In the genomic region with DNA sequence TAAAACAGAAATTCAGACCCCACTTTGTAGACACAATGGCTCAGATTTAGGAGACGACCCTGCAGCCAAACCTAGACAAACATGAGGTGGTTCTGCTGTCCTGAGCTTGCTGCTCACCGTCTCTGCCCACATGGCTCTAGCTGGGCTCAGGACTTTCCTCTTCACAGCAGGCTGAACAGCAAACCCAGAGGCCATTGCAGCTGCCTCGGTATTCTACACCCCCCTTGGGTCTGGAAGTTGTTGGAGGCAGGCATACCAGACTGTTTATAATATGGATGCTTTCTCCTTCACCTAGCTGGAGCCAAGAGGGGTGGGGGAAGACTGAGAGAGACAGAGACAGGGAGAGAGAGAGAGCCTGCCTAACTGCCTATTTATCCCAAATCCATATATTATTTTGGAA, we compare ENCODE assay signal across 30 cellular contexts.
"Had no signal": no experiment of that assay in that cellular context is flagged by ENCODE, and none has a peak within 500 bp of the region (broad histone marks: within the 10 kb centered on the region; RNA-seq: fewer than 3 reads in every experiment).

No MANE protein-coding gene starts in this region.

- H3K4me3 ChIP-seq: gastrocnemius medialis, heart right ventricle had no signal

- ATAC-seq: activated CD4-positive, CD25-positive, alpha-beta regulatory T cell treated with anti-CD3 and anti-CD28 coated beads, Interleukin-2, amount 50 U/mL, for 24 hours; activated CD8-positive, alpha-beta memory T cell treated with anti-CD3 and anti-CD28 coated beads, Interleukin-2, amount 10 ng/mL, durations not matched to agents 7 days and 5 days; activated CD8-positive, alpha-beta T cell treated with anti-CD3 and anti-CD28 coated beads, Interleukin-2, amount 10 ng/mL, durations not matched to agents 7 days and 5 days; activated naive CD4-positive, alpha-beta T cell treated with anti-CD3 and anti-CD28 coated beads, Interleukin-2, amount 50 U/mL, for 72 hours; esophagus mucosa; foreskin keratinocyte; gastrocnemius medialis; heart right ventricle; T-helper 17 cell had no signal

- DNase-seq: activated B cell treated with CpG ODN at 0.5 μM for 24 hours; activated CD4-positive, alpha-beta T cell treated with anti-CD3 and anti-CD28 coated beads for 48 hours; activated CD4-positive, alpha-beta T cell treated with anti-CD3 and anti-CD28 coated beads, Interleukin-2, amount 50 U/mL, for 1 hour; activated CD4-positive, alpha-beta T cell treated with anti-CD3 and anti-CD28 coated beads, Interleukin-2, amount 50 U/mL, for 48 hours; activated CD8-positive, alpha-beta memory T cell treated with anti-CD3 and anti-CD28 coated beads, Interleukin-2, amount 10 ng/mL, durations not matched to agents 7 days and 5 days; activated CD8-positive, alpha-beta memory T cell treated with anti-CD3 and anti-CD28 coated beads, Interleukin-2, amount 50 U/mL, for 4 hours; activated CD8-positive, alpha-beta T cell treated with anti-CD3 and anti-CD28 coated beads, Interleukin-2, amount 10 ng/mL, durations not matched to agents 7 days and 5 days; activated gamma-delta T cell; activated naive CD4-positive, alpha-beta T cell; activated naive CD4-positive, alpha-beta T cell treated with anti-CD3 and anti-CD28 coated beads, Interleukin-2, amount 10 ng/mL, durations not matched to agents 7 days and 5 days; activated naive CD8-positive, alpha-beta T cell treated with anti-CD3 and anti-CD28 coated beads, Interleukin-2, amount 10 ng/mL, durations not matched to agents 7 days and 5 days; activated T-cell treated with anti-CD3 and anti-CD28 coated beads, Interleukin-2, amount 50 U/mL, for 1 hour; activated T-cell treated with anti-CD3 and anti-CD28 coated beads, Interleukin-2, amount 50 U/mL, for 48 hours; brain microvascular endothelial cell; cortex of kidney; dermis blood vessel endothelial cell; effector CD8-positive, alpha-beta T cell; foreskin keratinocyte; gastrocnemius medialis; heart right ventricle; T-helper 1 cell; T-helper 17 cell; T1000; WERI-Rb-1 had no signal

- H3K4me1 Mint-ChIP-seq: activated B cell treated with CpG ODN at 0.5 μM for 24 hours; activated CD8-positive, alpha-beta memory T cell treated with anti-CD3 and anti-CD28 coated beads, Interleukin-2, amount 10 ng/mL, durations not matched to agents 7 days and 5 days; activated naive CD4-positive, alpha-beta T cell treated with anti-CD3 and anti-CD28 coated beads, Interleukin-2, amount 10 ng/mL, durations not matched to agents 7 days and 5 days; activated naive CD8-positive, alpha-beta T cell treated with anti-CD3 and anti-CD28 coated beads, Interleukin-2, amount 10 ng/mL, durations not matched to agents 7 days and 5 days; central memory CD8-positive, alpha-beta T cell; T-helper 17 cell had no signal

- H3K4me3 Mint-ChIP-seq: activated B cell treated with CpG ODN at 0.5 μM for 24 hours; activated CD8-positive, alpha-beta memory T cell treated with anti-CD3 and anti-CD28 coated beads, Interleukin-2, amount 10 ng/mL, durations not matched to agents 7 days and 5 days; activated CD8-positive, alpha-beta T cell treated with anti-CD3 and anti-CD28 coated beads, Interleukin-2, amount 10 ng/mL, durations not matched to agents 7 days and 5 days; activated naive CD4-positive, alpha-beta T cell treated with anti-CD3 and anti-CD28 coated beads, Interleukin-2, amount 10 ng/mL, durations not matched to agents 7 days and 5 days; activated naive CD8-positive, alpha-beta T cell treated with anti-CD3 and anti-CD28 coated beads, Interleukin-2, amount 10 ng/mL, durations not matched to agents 7 days and 5 days; activated T-helper 1 cell treated with anti-CD3 and anti-CD28 coated beads, Interleukin-12 subunit alpha, Interleukin-12 subunit beta, Interleukin-2, Interleukin-4 antibody, amounts not matched to agents 30 ng/mL and 10 ng/mL and 1 ng/mL, durations not matched to agents 14 hours and 24 hours and 36 hours; central memory CD8-positive, alpha-beta T cell; T-helper 17 cell; T-helper 2 cell treated with Interferon-gamma antibody and Interleukin-4, amounts not matched to agents 5 μg/mL and 100 μg/mL, for 36 hours had no signal

- H3K27me3 Mint-ChIP-seq: activated B cell treated with CpG ODN at 0.5 μM for 24 hours; activated CD8-positive, alpha-beta memory T cell treated with anti-CD3 and anti-CD28 coated beads, Interleukin-2, amount 10 ng/mL, durations not matched to agents 7 days and 5 days; activated naive CD4-positive, alpha-beta T cell treated with anti-CD3 and anti-CD28 coated beads, Interleukin-2, amount 10 ng/mL, durations not matched to agents 7 days and 5 days; activated naive CD8-positive, alpha-beta T cell treated with anti-CD3 and anti-CD28 coated beads, Interleukin-2, amount 10 ng/mL, durations not matched to agents 7 days and 5 days; central memory CD8-positive, alpha-beta T cell; T-helper 17 cell had no signal

- H3K27ac ChIP-seq: brain microvascular endothelial cell, foreskin keratinocyte, gastrocnemius medialis, heart right ventricle, WERI-Rb-1 had no signal

- H3K27me3 ChIP-seq: brain microvascular endothelial cell, foreskin keratinocyte, gastrocnemius medialis, heart right ventricle had no signal

- H3K27ac Mint-ChIP-seq: activated B cell treated with CpG ODN at 0.5 μM for 24 hours; activated CD8-positive, alpha-beta memory T cell treated with anti-CD3 and anti-CD28 coated beads, Interleukin-2, amount 10 ng/mL, durations not matched to agents 7 days and 5 days; activated CD8-positive, alpha-beta T cell treated with anti-CD3 and anti-CD28 coated beads, Interleukin-2, amount 10 ng/mL, durations not matched to agents 7 days and 5 days; activated naive CD4-positive, alpha-beta T cell treated with anti-CD3 and anti-CD28 coated beads, Interleukin-2, amount 10 ng/mL, durations not matched to agents 7 days and 5 days; activated naive CD4-positive, alpha-beta T cell treated with anti-CD3 and anti-CD28 coated beads, Interleukin-2, amount 50 U/mL, for 72 hours; activated naive CD8-positive, alpha-beta T cell treated with anti-CD3 and anti-CD28 coated beads, Interleukin-2, amount 10 ng/mL, durations not matched to agents 7 days and 5 days; activated T-helper 1 cell treated with anti-CD3 and anti-CD28 coated beads, Interleukin-12 subunit alpha, Interleukin-12 subunit beta, Interleukin-2, Interleukin-4 antibody, amounts not matched to agents 30 ng/mL and 10 ng/mL and 1 ng/mL, durations not matched to agents 14 hours and 24 hours and 36 hours; T-helper 17 cell; T-helper 2 cell treated with Interferon-gamma antibody and Interleukin-4, amounts not matched to agents 5 μg/mL and 100 μg/mL, for 36 hours had no signal

- H3K36me3 Mint-ChIP-seq: activated CD8-positive, alpha-beta memory T cell treated with anti-CD3 and anti-CD28 coated beads, Interleukin-2, amount 10 ng/mL, durations not matched to agents 7 days and 5 days; activated naive CD4-positive, alpha-beta T cell treated with anti-CD3 and anti-CD28 coated beads, Interleukin-2, amount 10 ng/mL, durations not matched to agents 7 days and 5 days; activated naive CD8-positive, alpha-beta T cell treated with anti-CD3 and anti-CD28 coated beads, Interleukin-2, amount 10 ng/mL, durations not matched to agents 7 days and 5 days had no signal
